In genomic region chr3:48038971-48039481, GRCh38 we compare ENCODE assay signal across 11 cellular contexts. TPM values are rescaled to one million over a fixed set of nuclear protein-coding genes. Genes with fewer than 3 reads are reported as not detected.
DNase-seq lines count a peak whose midpoint lies in the region; TF ChIP-seq lines count a peak whose summit lies in the region.
"Had no signal": no experiment of that assay in that cellular context is flagged by ENCODE, and none has a peak within 500 bp of the region (broad histone marks: within the 10 kb centered on the region; RNA-seq: fewer than 3 reads in every experiment).

No MANE protein-coding gene starts in this region.

- H3K9me3 ChIP-seq in ascending aorta (no peaks in the 10 kb centered on the region), iPS-18a (ENCODE audit: control insufficient read depth, low read depth, low read length) (no peaks in the 10 kb centered on the region), sigmoid colon (no peaks in the 10 kb centered on the region)
- H3K9me3 ChIP-seq: prostate gland had no signal

- H3K9ac ChIP-seq in iPS-18a (ENCODE audit: low read length) = peak overlapping the region; percentile 5

- H3K4me1 ChIP-seq in ascending aorta = peaks cover 9 to 41% of the 10 kb centered on the region in 2 donors
- peaks cover 16% of the 10 kb centered on the region for H3K4me1 ChIP-seq in iPS-18a (ENCODE audit: control insufficient read depth, low read depth, low read length)
- peaks cover 0 to 65% (median 54%) of the 10 kb centered on the region in 4 donors for H3K4me1 ChIP-seq in sigmoid colon

- no peak for TF ChIP-seq EP300 in sigmoid colon (IDR thresholded peaks at IDR 0.05)

- DNase-seq in EL = peak; percentile 21
- no peak for DNase-seq in ascending aorta (ENCODE audit: low spot score in 2 of 2)
- no peak for DNase-seq in sigmoid colon
- DNase-seq in SW480 (ENCODE audit: low spot score) = no peak
- no peak for DNase-seq in posterior cingulate gyrus
- DNase-seq in NCI-H345 treated with DMSO at 0.1 percent for 48 hours (lab: John Stamatoyannopoulos, UW; ENCODE audit: unreplicated experiment) = no peak
- no peak for DNase-seq in OCI-M1 (lab: John Stamatoyannopoulos, UW)
- DNase-seq: NCI-H187 treated with DMSO at 0.1 percent for 48 hours, T-helper 9 cell had no signal

- intact Hi-C loops in ascending aorta (cut with DNase I) (loop anchor here (2.0 kb wide), 1 partner anchor 50 kb away; no protein-coding TSS in a partner anchor), sigmoid colon (cut with DNase I) (loop anchor here (5.0 kb wide), 1 partner anchor 43 kb away; no protein-coding TSS in a partner anchor), posterior cingulate gyrus (cut with DNase I) (no loop called here)

- 42 to 58% methylated on average over 6 of the region's 6 CpGs for WGBS in sigmoid colon, 2 donors

- peak overlapping the region; percentile 80 to 81 for H3K27ac ChIP-seq in ascending aorta
- no peak overlapping the region for H3K27ac ChIP-seq in iPS-18a (ENCODE audit: low read length)
- peak overlapping the region; percentile 50 to 70 (median 64) for H3K27ac ChIP-seq in sigmoid colon

- H3K36me3 ChIP-seq in ascending aorta (no peaks in the 10 kb centered on the region), iPS-18a (ENCODE audit: control insufficient read depth, low read depth, low read length) (no peaks in the 10 kb centered on the region), sigmoid colon (no peaks in the 10 kb centered on the region)
- H3K36me3 ChIP-seq: prostate gland had no signal

- no peaks in the 10 kb centered on the region for H3K27me3 ChIP-seq in ascending aorta
- no peaks in the 10 kb centered on the region for H3K27me3 ChIP-seq in iPS-18a (ENCODE audit: control insufficient read depth, insufficient read depth, low read length)
- no peaks in the 10 kb centered on the region for H3K27me3 ChIP-seq in sigmoid colon

- TF ChIP-seq CTCF in ascending aorta (IDR thresholded peaks at IDR 0.05) = no peak
- no peak for TF ChIP-seq CTCF in sigmoid colon (IDR thresholded peaks at IDR 0.05)

- H3K4me3 ChIP-seq in ascending aorta = peak overlapping the region in 1 of 2 donors; percentile 26
- no peak overlapping the region for H3K4me3 ChIP-seq in iPS-18a (ENCODE audit: low read length)
- no peak overlapping the region for H3K4me3 ChIP-seq in sigmoid colon
- H3K4me3 ChIP-seq: prostate gland had no signal

- TF ChIP-seq POLR2A in sigmoid colon (IDR thresholded peaks at IDR 0.05) = no peak

RNA-seq across cellular contexts. Expression of gene MAP4, which starts 22.8 kb away (rescaled TPM):
- total RNA-seq in ascending aorta (140 TPM), sigmoid colon (100 to 1,000 TPM; 138 to 266 (median 201) TPM)
- 10 to 100 TPM; 41.2 to 90.0 (median 55.3) TPM for polyA plus RNA-seq in sigmoid colon
